Comparison of ENCODE assay signal across 12 cellular contexts in genomic region chr16:81780350-81780749, GRCh38. TPM values are rescaled to one million over a fixed set of nuclear protein-coding genes. Genes with fewer than 3 reads are reported as not detected.
DNase-seq lines count a peak whose midpoint lies in the region; ATAC-seq and TF ChIP-seq lines count a peak whose summit lies in the region.
"Had no signal": no experiment of that assay in that cellular context is flagged by ENCODE, and none has a peak within 500 bp of the region (broad histone marks: within the 10 kb centered on the region; RNA-seq: fewer than 3 reads in every experiment).

No MANE protein-coding gene starts in this region.

- no peak for ATAC-seq in lower lobe of right lung
- no peak for ATAC-seq in upper lobe of right lung

- no peak overlapping the region for H3K27ac Mint-ChIP-seq in MCF 10A (ENCODE audit: low read depth, unreplicated experiment)
- H3K27ac Mint-ChIP-seq in activated CD4-positive, alpha-beta memory T cell treated with anti-CD3 and anti-CD28 coated beads, Interleukin-2, amount 10 ng/mL, durations not matched to agents 7 days and 5 days = no peak overlapping the region

- DNase-seq in MCF 10A (ENCODE audit: unreplicated experiment) (no peak), mammary epithelial cell (no peak), lower lobe of right lung (no peak), upper lobe of right lung (no peak), DMS79 treated with DMSO at 0.1 percent for 48 hours (lab: John Stamatoyannopoulos, UW) (no peak), anterior cingulate cortex (lab: John Stamatoyannopoulos, UW) (no peak)
- no peak for DNase-seq in activated CD4-positive, alpha-beta memory T cell treated with anti-CD3 and anti-CD28 coated beads, Interleukin-2, amount 10 ng/mL, durations not matched to agents 7 days and 5 days
- no peak for DNase-seq in effector CD4-positive, alpha-beta T cell
- DNase-seq: BE2C, H7, NCI-H1930, SHP77 treated with DMSO at 0.1 percent for 48 hours had no signal

- H3K36me3 ChIP-seq in mammary epithelial cell (ENCODE audit: insufficient read depth, low read length) (no peaks in the 10 kb centered on the region), lower lobe of right lung (no peaks in the 10 kb centered on the region), upper lobe of right lung (no peaks in the 10 kb centered on the region)
- H3K36me3 ChIP-seq: BE2C had no signal

- POLR2A ChIA-PET in MCF 10A (lab: Yijun Ruan, JAX) = interaction anchor here (0.9 kb wide), 1 partner anchor 108 kb away, joined by 3 read pairs; no protein-coding TSS in a partner anchor
- POLR2A ChIA-PET in activated CD4-positive, alpha-beta memory T cell treated with anti-CD3 and anti-CD28 coated beads, Interleukin-2, amount 10 ng/mL, durations not matched to agents 7 days and 5 days (lab: Charles Lee) = no interaction called here

- H3K79me2 ChIP-seq in mammary epithelial cell (ENCODE audit: insufficient read depth, low read length) = no peaks in the 10 kb centered on the region

- in situ Hi-C loops in mammary epithelial cell (cut with MboI; ENCODE audit: low sequenced_read_pairs in 2 of 2) = no loop called here

- CTCF ChIA-PET in MCF 10A (lab: Yijun Ruan, JAX) = interaction anchor here (0.5 to 0.7 kb wide), 3 partner anchors 93 to 483 kb away, joined by 3 to 4 read pairs (median 3); no protein-coding TSS in a partner anchor
- CTCF ChIA-PET in mammary epithelial cell (lab: Charles Lee; ENCODE audit: low non-redundant PET) = no interaction called here
- CTCF ChIA-PET in activated CD4-positive, alpha-beta memory T cell treated with anti-CD3 and anti-CD28 coated beads, Interleukin-2, amount 10 ng/mL, durations not matched to agents 7 days and 5 days (lab: Charles Lee) = interaction anchor here (1.1 to 1.2 kb wide), 2 partner anchors 94 to 106 kb away, joined by 3 read pairs; no protein-coding TSS in a partner anchor

- no peak for TF ChIP-seq CTCF in MCF 10A (IDR thresholded peaks at IDR 0.05; ENCODE audit: unreplicated experiment)
- TF ChIP-seq CTCF in mammary epithelial cell (conservative IDR thresholded peaks at IDR 0.05 in 1 of 2, IDR thresholded peaks at IDR 0.05 in 1 of 2; ENCODE audit: extremely low read depth in 1 of 2, insufficient read depth in 1 of 2, low read depth in 1 of 2, low read length in 2 of 2) = no peak
- TF ChIP-seq CTCF in lower lobe of right lung (IDR thresholded peaks at IDR 0.05) = no peak
- no peak for TF ChIP-seq CTCF in upper lobe of right lung (IDR thresholded peaks at IDR 0.05)

- H3K36me3 Mint-ChIP-seq in MCF 10A (ENCODE audit: insufficient read depth, unreplicated experiment) = no peaks in the 10 kb centered on the region
- H3K36me3 Mint-ChIP-seq in activated CD4-positive, alpha-beta memory T cell treated with anti-CD3 and anti-CD28 coated beads, Interleukin-2, amount 10 ng/mL, durations not matched to agents 7 days and 5 days (ENCODE audit: low read depth) = peaks cover 3% of the 10 kb centered on the region

- no peak overlapping the region for H3K9ac ChIP-seq in mammary epithelial cell (ENCODE audit: insufficient read depth, low read length)

- H3K4me3 Mint-ChIP-seq in MCF 10A (ENCODE audit: unreplicated experiment) = peak overlapping the region; percentile 81
- H3K4me3 Mint-ChIP-seq in activated CD4-positive, alpha-beta memory T cell treated with anti-CD3 and anti-CD28 coated beads, Interleukin-2, amount 10 ng/mL, durations not matched to agents 7 days and 5 days = peak overlapping the region; percentile 75

- H3K9me3 Mint-ChIP-seq in MCF 10A (ENCODE audit: unreplicated experiment) = no peaks in the 10 kb centered on the region
- no peaks in the 10 kb centered on the region for H3K9me3 Mint-ChIP-seq in activated CD4-positive, alpha-beta memory T cell treated with anti-CD3 and anti-CD28 coated beads, Interleukin-2, amount 10 ng/mL, durations not matched to agents 7 days and 5 days

- H3K9me3 ChIP-seq in mammary epithelial cell (replicated peaks; ENCODE audit: insufficient read depth, low read length) (no peaks in the 10 kb centered on the region), lower lobe of right lung (no peaks in the 10 kb centered on the region), upper lobe of right lung (no peaks in the 10 kb centered on the region)
- H3K9me3 ChIP-seq: BE2C had no signal

- BruUV-seq in MCF 10A (replicated peaks; lab: Mats Ljungman, UMichigan) (no TSS peak), mammary epithelial cell (replicated peaks; lab: Mats Ljungman, UMichigan) (no TSS peak)

- WGBS in mammary epithelial cell (ENCODE audit: low coverage, missing lambda C conversion rate) = 48% methylated on average over 5 of the region's 8 CpGs

- intact Hi-C loops in MCF 10A (cut with micrococcal nuclease) = no loop called here
- intact Hi-C loops in mammary epithelial cell (cut with micrococcal nuclease) = no loop called here
- intact Hi-C loops in lower lobe of right lung (cut with DNase I) = no loop called here
- intact Hi-C loops in upper lobe of right lung (cut with DNase I) = loop anchor here (10.0 kb wide), 1 partner anchor 94 kb away; no protein-coding TSS in a partner anchor

- peaks cover 9% of the 10 kb centered on the region for H3K4me1 Mint-ChIP-seq in MCF 10A (ENCODE audit: insufficient read depth, unreplicated experiment)
- peaks cover 14% of the 10 kb centered on the region for H3K4me1 Mint-ChIP-seq in activated CD4-positive, alpha-beta memory T cell treated with anti-CD3 and anti-CD28 coated beads, Interleukin-2, amount 10 ng/mL, durations not matched to agents 7 days and 5 days

- H3K27me3 ChIP-seq in mammary epithelial cell (ENCODE audit: insufficient read depth, low read length) (no peaks in the 10 kb centered on the region), lower lobe of right lung (ENCODE audit: low read depth) (no peaks in the 10 kb centered on the region), upper lobe of right lung (no peaks in the 10 kb centered on the region)

- H3K4me3 ChIP-seq in mammary epithelial cell (replicated peaks in 1 of 3; ENCODE audit: insufficient read depth in 1 of 3, low read depth in 2 of 3, low read length in 3 of 3) = no peak overlapping the region
- peak overlapping the region; percentile 73 for H3K4me3 ChIP-seq in lower lobe of right lung
- peak overlapping the region; percentile 71 for H3K4me3 ChIP-seq in upper lobe of right lung

- H3K27ac ChIP-seq in mammary epithelial cell (ENCODE audit: insufficient read depth, low read depth, low read length) (no peak overlapping the region), lower lobe of right lung (no peak overlapping the region), upper lobe of right lung (no peak overlapping the region)

- H3K4me2 ChIP-seq in mammary epithelial cell (ENCODE audit: insufficient read depth, low read depth, low read length) = no peak overlapping the region

- H2AFZ ChIP-seq in mammary epithelial cell (ENCODE audit: low read depth, low read length) = no peak overlapping the region

- H3K27me3 Mint-ChIP-seq in MCF 10A (ENCODE audit: insufficient read depth, unreplicated experiment) = peaks cover 23% of the 10 kb centered on the region
- peaks cover 49% of the 10 kb centered on the region for H3K27me3 Mint-ChIP-seq in activated CD4-positive, alpha-beta memory T cell treated with anti-CD3 and anti-CD28 coated beads, Interleukin-2, amount 10 ng/mL, durations not matched to agents 7 days and 5 days

- dilution Hi-C loops in mammary epithelial cell (cut with HindIII; ENCODE audit: low sequenced_read_pairs) = no loop called here

- no peaks in the 10 kb centered on the region for H4K20me1 ChIP-seq in mammary epithelial cell (ENCODE audit: insufficient read depth, low read length)

- H3K4me1 ChIP-seq in mammary epithelial cell (ENCODE audit: insufficient read depth, low read length) (peaks cover 6% of the 10 kb centered on the region), lower lobe of right lung (peaks cover 32% of the 10 kb centered on the region), upper lobe of right lung (peaks cover 17% of the 10 kb centered on the region)
- H3K4me1 ChIP-seq: BE2C had no signal

RNA-seq across cellular contexts. Expression of gene PLCG2, which starts 1.3 kb away (rescaled TPM):
- total RNA-seq in MCF 10A (2022) (5.2 and 6.0 TPM in 2 replicates), mammary epithelial cell (1 to 10 TPM; 6.9 to 8.2 TPM), lower lobe of right lung (47.7 TPM), upper lobe of right lung (47.6 TPM)
- polyA plus RNA-seq in mammary epithelial cell = 2.5 TPM
- polyA minus RNA-seq in mammary epithelial cell = 15.7 TPM
- total RNA-seq in activated CD4-positive, alpha-beta memory T cell treated with anti-CD3 and anti-CD28 coated beads, Interleukin-2, amount 10 ng/mL, durations not matched to agents 7 days and 5 days = 10 to 100 TPM; 11.0 to 13.3 TPM

Comparison
In these comparisons a context has a peak if more than half of its experiments do, and no peak if none do; other contexts are left out.
1. H3K4me3 ChIP-seq: peak in lower lobe of right lung (single experiment) and upper lobe of right lung (single experiment); none in mammary epithelial cell (0 of 3).